12 cellular contexts compared by ENCODE assay signal in genomic region chr2:111068435-111069058, GRCh38. TPM values are rescaled to one million over a fixed set of nuclear protein-coding genes. Genes with fewer than 3 reads are reported as not detected.
A peak's percentile ranks its signal among the peaks of the same experiment; 100 is the strongest.
DNase-seq lines count a peak whose midpoint lies in the region; ATAC-seq, FAIRE-seq and TF ChIP-seq lines count a peak whose summit lies in the region.
"Had no signal": no experiment of that assay in that cellular context is flagged by ENCODE, and none has a peak within 500 bp of the region (broad histone marks: within the 10 kb centered on the region; RNA-seq: fewer than 3 reads in every experiment).

No MANE protein-coding gene starts in this region.

- no peaks in the 10 kb centered on the region for H3K4me1 Mint-ChIP-seq in endodermal cell
- H3K4me1 Mint-ChIP-seq in natural killer cell, result peaks cover 12% of the 10 kb centered on the region in 2 donors

- no peak overlapping the region for H3K9ac ChIP-seq in endodermal cell (ENCODE audit: extremely low read depth, low read length, poor library complexity, severe bottlenecking)

- H3K27ac Mint-ChIP-seq in endodermal cell, result no peak overlapping the region
- no peak overlapping the region for H3K27ac Mint-ChIP-seq in natural killer cell

- H3K4me1 ChIP-seq in endodermal cell (ENCODE audit: control insufficient read depth, insufficient read depth, low read length), result no peaks in the 10 kb centered on the region
- H3K4me1 ChIP-seq in thyroid gland, result peaks cover 0 to 23% of the 10 kb centered on the region in 2 donors
- peaks cover 22% of the 10 kb centered on the region for H3K4me1 ChIP-seq in suprapubic skin

- FAIRE-seq in D721Med (lab: Jason Lieb, UNC), result no peak

- H3K27me3 ChIP-seq in endodermal cell (ENCODE audit: control insufficient read depth, insufficient read depth, low read length, poor library complexity, severe bottlenecking), result no peaks in the 10 kb centered on the region
- H3K27me3 ChIP-seq in thyroid gland, result no peaks in the 10 kb centered on the region
- H3K27me3 ChIP-seq in suprapubic skin, result no peaks in the 10 kb centered on the region
- H3K27me3 ChIP-seq: tibial artery had no signal

- no peak overlapping the region for H3K27ac ChIP-seq in endodermal cell (ENCODE audit: low read depth, low read length)
- H3K27ac ChIP-seq in thyroid gland, result no peak overlapping the region
- no peak overlapping the region for H3K27ac ChIP-seq in suprapubic skin
- H3K27ac ChIP-seq: tibial artery had no signal

- TF ChIP-seq POLR2A in thyroid gland (IDR thresholded peaks at IDR 0.05) (no peak), suprapubic skin (IDR thresholded peaks at IDR 0.05) (no peak)

- TF ChIP-seq EP300 in suprapubic skin (IDR thresholded peaks at IDR 0.05), result no peak

- H3K36me3 Mint-ChIP-seq in endodermal cell (ENCODE audit: low read depth) (no peaks in the 10 kb centered on the region), natural killer cell (no peaks in the 10 kb centered on the region)

- no peaks in the 10 kb centered on the region for H3K36me3 ChIP-seq in endodermal cell (ENCODE audit: control insufficient read depth, insufficient read depth, low read length)
- H3K36me3 ChIP-seq in thyroid gland, result no peaks in the 10 kb centered on the region
- no peaks in the 10 kb centered on the region for H3K36me3 ChIP-seq in suprapubic skin
- H3K36me3 ChIP-seq: tibial artery had no signal

- 90 to 98% methylated on average over 4 of the region's 4 CpGs for WGBS in endodermal cell (ENCODE audit: insufficient coverage in 1 of 2, insufficient read length in 1 of 2), 2 experiments
- WGBS in thyroid gland, 2 donors, result 57 to 73% methylated on average over 4 of the region's 4 CpGs
- 61% methylated on average over 4 of the region's 4 CpGs for WGBS in suprapubic skin

- DNase-seq in NCI-H2107 treated with DMSO at 0.1 percent for 48 hours (lab: John Stamatoyannopoulos, UW; ENCODE audit: unreplicated experiment) (peak; percentile 17), NCI-H2107 (lab: John Stamatoyannopoulos, UW) (no peak), NCI-H2196 treated with DMSO at 0.1 percent for 48 hours (lab: John Stamatoyannopoulos, UW; ENCODE audit: unreplicated experiment) (peak; percentile 32), endodermal cell (peak; percentile 47), thyroid gland (peak; percentile 34 to 38), natural killer cell (no peak), D721Med (ENCODE audit: insufficient read length, low spot score) (no peak), suprapubic skin (ENCODE audit: low spot score in 2 of 2) (no peak)
- DNase-seq: 8988T, left cardiac atrium, tibial artery had no signal

- H3K9me3 Mint-ChIP-seq in endodermal cell (peaks cover 4% of the 10 kb centered on the region), natural killer cell (no peaks in the 10 kb centered on the region)

- H3K4me3 Mint-ChIP-seq in endodermal cell (no peak overlapping the region), natural killer cell (no peak overlapping the region)

- ATAC-seq in natural killer cell, result no peak
- ATAC-seq: left cardiac atrium, Right ventricle myocardium inferior had no signal

- intact Hi-C loops in thyroid gland (cut with DNase I), result no loop called here
- intact Hi-C loops in natural killer cell (cut with micrococcal nuclease), result no loop called here

- H3K27me3 Mint-ChIP-seq in endodermal cell (ENCODE audit: insufficient read depth) (no peaks in the 10 kb centered on the region), natural killer cell (ENCODE audit: low read depth in 2 of 2) (peaks cover 0 to 4% of the 10 kb centered on the region in 2 donors)

- no peak overlapping the region for H3K4me3 ChIP-seq in endodermal cell (ENCODE audit: low read length)
- H3K4me3 ChIP-seq in thyroid gland (replicated peaks in 1 of 3), result no peak overlapping the region
- H3K4me3 ChIP-seq in suprapubic skin, result no peak overlapping the region
- H3K4me3 ChIP-seq: tibial artery had no signal

- TF ChIP-seq CTCF in endodermal cell (conservative IDR thresholded peaks at IDR 0.05), result no peak
- no peak for TF ChIP-seq CTCF in thyroid gland (IDR thresholded peaks at IDR 0.05)
- no peak for TF ChIP-seq CTCF in natural killer cell (IDR thresholded peaks at IDR 0.05)
- TF ChIP-seq CTCF in D721Med (IDR thresholded peaks at IDR 0.05; ENCODE audit: insufficient read depth, missing control alignments), result no peak
- no peak for TF ChIP-seq CTCF in suprapubic skin (IDR thresholded peaks at IDR 0.05)

- H3K9me3 ChIP-seq in endodermal cell (ENCODE audit: control insufficient read depth, low read length) (peaks cover 2% of the 10 kb centered on the region), thyroid gland (no peaks in the 10 kb centered on the region), suprapubic skin (no peaks in the 10 kb centered on the region)
- H3K9me3 ChIP-seq: tibial artery had no signal

RNA-seq across cellular contexts. Expression of gene BCL2L11, which starts 52.2 kb away (rescaled TPM):
- total RNA-seq in endodermal cell (10 to 100 TPM; 16.7 to 21.0 TPM), thyroid gland (10 to 100 TPM; 48.4 to 90.6 (median 62.4) TPM), natural killer cell (10 to 100 TPM; 27.4 to 56.9 (median 39.9) TPM), suprapubic skin (10 to 100 TPM in 3 of 4 donors, 1 to 10 TPM in 1; 8.9 to 27.0 (median 18.0) TPM)
- polyA plus RNA-seq in endodermal cell (2013, experiment 1 of 2), result 18.3 TPM
- 21.4 TPM for polyA plus RNA-seq in endodermal cell (2013, experiment 2 of 2)

Comparison
In these comparisons a context has a peak if more than half of its experiments do, and no peak if none do; other contexts are left out.
1. DNase-seq: peak in NCI-H2107 treated with DMSO at 0.1 percent for 48 hours (single experiment), NCI-H2196 treated with DMSO at 0.1 percent for 48 hours (single experiment), endodermal cell (single experiment) and thyroid gland (2 of 2); none in NCI-H2107 (single experiment), natural killer cell (single experiment), D721Med (single experiment) and suprapubic skin (0 of 2).